Comparison of ENCODE assay signal across 8 cellular contexts in genomic region chr7:100192281-100192862, GRCh38. TPM values are rescaled to one million over a fixed set of nuclear protein-coding genes. Genes with fewer than 3 reads are reported as not detected.
"Had no signal": no experiment of that assay in that cellular context is flagged by ENCODE, and none has a peak within 500 bp of the region (broad histone marks: within the 10 kb centered on the region; RNA-seq: fewer than 3 reads in every experiment).

No MANE protein-coding gene starts in this region.

RNA-seq across cellular contexts. Expression of gene PVRIG, which starts 27.4 kb away (rescaled TPM):
- total RNA-seq: astrocyte, dermis microvascular lymphatic vessel endothelial cell, hepatocyte, kidney epithelial cell, lower lobe of right lung, mesenteric fat pad, osteocyte, prostate gland had no signal
